9 cellular contexts compared by ENCODE assay signal in genomic region chr12:95848575-95849388, GRCh38. TPM values are rescaled to one million over a fixed set of nuclear protein-coding genes. Genes with fewer than 3 reads are reported as not detected.
DNase-seq lines count a peak whose midpoint lies in the region; TF ChIP-seq lines count a peak whose summit lies in the region.
"Had no signal": no experiment of that assay in that cellular context is flagged by ENCODE, and none has a peak within 500 bp of the region (broad histone marks: within the 10 kb centered on the region; RNA-seq: fewer than 3 reads in every experiment).

No MANE protein-coding gene starts in this region.

- intact Hi-C loops in colonic mucosa (cut with DNase I), result no loop called here

- H3K4me1 ChIP-seq in Karpas-422 (ENCODE audit: low read length) (no peaks in the 10 kb centered on the region), adipocyte (ENCODE audit: control insufficient read depth, insufficient read depth, low read length) (no peaks in the 10 kb centered on the region), colonic mucosa (no peaks in the 10 kb centered on the region)

- H3K4me3 ChIP-seq in Karpas-422 (ENCODE audit: low read length) (no peak overlapping the region), adipocyte (ENCODE audit: low read length) (no peak overlapping the region), colonic mucosa (no peak overlapping the region)

- no peak overlapping the region for H2AFZ ChIP-seq in Karpas-422 (ENCODE audit: low read length)

- H3K36me3 ChIP-seq in Karpas-422 (ENCODE audit: insufficient read depth, low read length) (no peaks in the 10 kb centered on the region), adipocyte (ENCODE audit: control insufficient read depth, insufficient read depth, low read length, severe bottlenecking) (no peaks in the 10 kb centered on the region), colonic mucosa (no peaks in the 10 kb centered on the region)
- H3K36me3 ChIP-seq: neutrophil had no signal

- H3K4me2 ChIP-seq in Karpas-422 (ENCODE audit: low read depth, low read length, poor library complexity, severe bottlenecking), result no peak overlapping the region

- no peaks in the 10 kb centered on the region for H4K20me1 ChIP-seq in Karpas-422 (ENCODE audit: insufficient read depth, low read depth, low read length)

- no peak overlapping the region for H3K9ac ChIP-seq in Karpas-422 (ENCODE audit: low read length)
- H3K9ac ChIP-seq in adipocyte (ENCODE audit: low read length), result no peak overlapping the region
- no peak overlapping the region for H3K9ac ChIP-seq in colonic mucosa (ENCODE audit: low read depth in 2 of 2, low read length in 2 of 2)

- no peaks in the 10 kb centered on the region for H3K9me3 ChIP-seq in Karpas-422 (ENCODE audit: low read length)
- no peaks in the 10 kb centered on the region for H3K9me3 ChIP-seq in adipocyte (ENCODE audit: control insufficient read depth, low read length)
- no peaks in the 10 kb centered on the region for H3K9me3 ChIP-seq in colonic mucosa
- H3K9me3 ChIP-seq: neutrophil had no signal

- no peak overlapping the region for H3K27ac ChIP-seq in Karpas-422 (ENCODE audit: low read length)
- no peak overlapping the region for H3K27ac ChIP-seq in colonic mucosa
- H3K27ac ChIP-seq: neutrophil had no signal

- DNase-seq in DMS53 (lab: John Stamatoyannopoulos, UW), result peak; percentile 87
- DNase-seq in Karpas-422, result peak; percentile 61
- DNase-seq in adipocyte (ENCODE audit: low read depth), result peak; percentile 56
- peak; percentile 25 for DNase-seq in myocyte (ENCODE audit: low read depth)
- DNase-seq in colonic mucosa, result no peak
- no peak for DNase-seq in mucosa of gallbladder (ENCODE audit: low spot score)
- DNase-seq in activated gamma-delta T cell (lab: John Stamatoyannopoulos, UW), result no peak
- no peak for DNase-seq in activated CD8-positive, alpha-beta memory T cell treated with anti-CD3 and anti-CD28 coated beads, Interleukin-2, amount 50 U/mL, for 48 hours

- H3K9me2 ChIP-seq in Karpas-422 (replicated peaks; ENCODE audit: insufficient read depth, low read length), result no peaks in the 10 kb centered on the region

- TF ChIP-seq CTCF in colonic mucosa (IDR thresholded peaks at IDR 0.05), result no peak

- H3K79me2 ChIP-seq in Karpas-422 (ENCODE audit: low read length), result no peaks in the 10 kb centered on the region

- H3K27me3 ChIP-seq in Karpas-422 (ENCODE audit: low read length), result no peaks in the 10 kb centered on the region
- peaks cover 3% of the 10 kb centered on the region for H3K27me3 ChIP-seq in adipocyte (replicated peaks; ENCODE audit: control insufficient read depth, insufficient read depth, low read length)
- H3K27me3 ChIP-seq in colonic mucosa, result no peaks in the 10 kb centered on the region

RNA-seq across cellular contexts. Expression of gene SNRPF, which starts 10.0 kb away (rescaled TPM):
- 17.6 and 41.4 TPM in 2 replicates for total RNA-seq in Karpas-422 (2014; rRNA removed; shearing (Covaris generic); ENCODE audit: low replicate concordance)
- total RNA-seq in myocyte (7.5 and 9.4 TPM in 2 replicates), colonic mucosa (10 to 100 TPM; 17.9 to 35.4 TPM), mucosa of gallbladder (10.9 TPM)
- polyA plus RNA-seq in myocyte (2012), result 29.0 TPM

RNA-seq across cellular contexts. Expression of gene NTN4, which starts 58.2 kb away (rescaled TPM):
- total RNA-seq in Karpas-422 (2014; rRNA removed; shearing (Covaris generic); ENCODE audit: low replicate concordance), result not detected in 2 replicates
- total RNA-seq in myocyte (19.8 and 33.2 TPM in 2 replicates), colonic mucosa (10 to 100 TPM; 12.4 to 16.8 TPM), mucosa of gallbladder (35.1 TPM)
- polyA plus RNA-seq in myocyte (2012), result 16.4 TPM

Comparison
In these comparisons a context has a peak if more than half of its experiments do, and no peak if none do; other contexts are left out.
1. DNase-seq: peak in DMS53 (single experiment), Karpas-422 (single experiment), adipocyte (single experiment) and myocyte (single experiment); none in colonic mucosa (single experiment), mucosa of gallbladder (single experiment), activated gamma-delta T cell (single experiment) and activated CD8-positive, alpha-beta memory T cell treated with anti-CD3 and anti-CD28 coated beads, Interleukin-2, amount 50 U/mL, for 48 hours (single experiment).
2. RNA of gene NTN4, which starts 58.2 kb away (total RNA-seq): 35.1 TPM in mucosa of gallbladder (single experiment), 19.8 to 33.2 TPM in myocyte and 12.4 to 16.8 TPM in colonic mucosa; not detected in Karpas-422; every median in the first group is over 10 times any median in the second.